Comparison of ENCODE assay signal across 28 cellular contexts in genomic region chr19:49626243-49626642, GRCh38.
"Had no signal": no experiment of that assay in that cellular context is flagged by ENCODE, and none has a peak within 500 bp of the region (broad histone marks: within the 10 kb centered on the region; RNA-seq: fewer than 3 reads in every experiment).

No MANE protein-coding gene starts in this region.

- H3K4me3 ChIP-seq: ascending aorta, breast epithelium, cardiac muscle cell, colonic mucosa, esophagus squamous epithelium, gastroesophageal sphincter had no signal

- H3K27ac ChIP-seq: ascending aorta, breast epithelium, cardiac muscle cell, colonic mucosa, epithelial cell of prostate, esophagus squamous epithelium, gastroesophageal sphincter had no signal

- H3K27me3 ChIP-seq: ascending aorta, breast epithelium, cardiac muscle cell, colonic mucosa, esophagus squamous epithelium, gastroesophageal sphincter had no signal

- ATAC-seq: activated CD4-positive, alpha-beta T cell treated with anti-CD3 and anti-CD28 coated beads for 36 hours; activated CD8-positive, alpha-beta memory T cell treated with anti-CD3 and anti-CD28 coated beads, Interleukin-2, amount 10 ng/mL, durations not matched to agents 7 days and 5 days; activated CD8-positive, alpha-beta T cell treated with anti-CD3 and anti-CD28 coated beads, Interleukin-2, amount 10 ng/mL, durations not matched to agents 7 days and 5 days; activated T-cell treated with anti-CD3 and anti-CD28 coated beads, Interleukin-2, amount 50 U/mL, for 4 hours; activated T-helper 17 cell treated with anti-CD3 and anti-CD28 coated beads, Interleukin-2, amount 50 U/mL, for 72 hours; gastroesophageal sphincter had no signal

- DNase-seq: activated CD4-positive, alpha-beta memory T cell treated with anti-CD3 and anti-CD28 coated beads for 36 hours; activated CD4-positive, alpha-beta T cell treated with anti-CD3 and anti-CD28 coated beads for 36 hours; activated CD4-positive, alpha-beta T cell treated with anti-CD3 and anti-CD28 coated beads, Interleukin-2, amount 10 ng/mL, durations not matched to agents 24 days and 14 days; activated CD4-positive, CD25-positive, alpha-beta regulatory T cell; activated CD4-positive, CD25-positive, alpha-beta regulatory T cell treated with anti-CD3 and anti-CD28 coated beads, Interleukin-2, amount 50 U/mL, for 72 hours; activated CD8-positive, alpha-beta memory T cell treated with anti-CD3 and anti-CD28 coated beads, Interleukin-2, amount 10 ng/mL, durations not matched to agents 7 days and 5 days; activated CD8-positive, alpha-beta memory T cell treated with anti-CD3 and anti-CD28 coated beads, Interleukin-2, amount 50 U/mL, for 4 hours; activated CD8-positive, alpha-beta T cell treated with anti-CD3 and anti-CD28 coated beads, Interleukin-2, amount 10 ng/mL, durations not matched to agents 7 days and 5 days; activated effector memory CD4-positive, alpha-beta T cell treated with Interleukin-2 at 50 U/mL for 16 hours; activated gamma-delta T cell treated with Interleukin-2 at 50 U/mL for 16 hours; activated naive CD4-positive, alpha-beta T cell treated with anti-CD3 and anti-CD28 coated beads, Interleukin-2, amount 50 U/mL, for 16 hours; activated naive CD4-positive, alpha-beta T cell treated with Interleukin-2 at 50 U/mL for 16 hours; activated naive CD8-positive, alpha-beta T cell treated with anti-CD3 and anti-CD28 coated beads, Interleukin-2, amount 10 ng/mL, durations not matched to agents 7 days and 5 days; activated T-cell treated with anti-CD3 and anti-CD28 coated beads for 4 hours; activated T-cell treated with anti-CD3 and anti-CD28 coated beads, Interleukin-2, amount 50 U/mL, for 4 hours; central memory CD4-positive, alpha-beta T cell; cerebellar nuclear complex; colonic mucosa; effector CD8-positive, alpha-beta T cell; esophagus squamous epithelium; foreskin melanocyte; T-helper 2 cell had no signal

- H3K4me1 ChIP-seq: breast epithelium, colonic mucosa had no signal

- H3K9me3 ChIP-seq: ascending aorta, breast epithelium, colonic mucosa, esophagus squamous epithelium, gastroesophageal sphincter had no signal

- H3K36me3 ChIP-seq: breast epithelium, colonic mucosa had no signal
